In genomic region chr7:44263342-44264082, GRCh38 we compare ENCODE assay signal across 13 cellular contexts.
DNase-seq lines count a peak whose midpoint lies in the region; ATAC-seq, FAIRE-seq and TF ChIP-seq lines count a peak whose summit lies in the region.
"Had no signal": no experiment of that assay in that cellular context is flagged by ENCODE, and none has a peak within 500 bp of the region (broad histone marks: within the 10 kb centered on the region; RNA-seq: fewer than 3 reads in every experiment).

No MANE protein-coding gene starts in this region.

- H3K27ac ChIP-seq in HepG2 (ENCODE audit: extremely low read length, insufficient read depth, low read length) (no peak overlapping the region), right lobe of liver (no peak overlapping the region), RWPE2 (ENCODE audit: poor library complexity, severe bottlenecking) (peak overlapping the region; percentile 38), foreskin keratinocyte (peak overlapping the region; percentile 70), left lung (no peak overlapping the region)

- in situ Hi-C loops in HepG2 (cut with HindIII; ENCODE audit: extremely low pct_ligation_motif_present, low pct_unique_long_range_greater_than_20kb): no loop called here

- no peak overlapping the region for H3K4me2 ChIP-seq in HepG2 (ENCODE audit: low read depth, low read length)
- H3K4me2 ChIP-seq: SK-N-SH had no signal

- TF ChIP-seq EP300 in HepG2 (IDR thresholded peaks at IDR 0.05; ENCODE audit: low read depth in 2 of 2, low read length in 2 of 2) (no peak), HepG2 (CRISPR knock-in tag; IDR thresholded peaks at IDR 0.05; ENCODE audit: borderline replicate concordance) (no peak)

- no peaks in the 10 kb centered on the region for H3K79me2 ChIP-seq in HepG2 (ENCODE audit: insufficient read depth, low read length)

- no peak for FAIRE-seq in HepG2 (lab: Jason Lieb, UNC)
- FAIRE-seq: GM12878, GM18507 had no signal

- BruUV-seq in HepG2 (replicated peaks; lab: Mats Ljungman, UMichigan): no TSS peak

- TF ChIP-seq POLR2A in HepG2 (IDR thresholded peaks at IDR 0.05; ENCODE audit: insufficient read depth in 1 of 2, low read depth in 2 of 2, low read length in 2 of 2) (no peak), right lobe of liver (IDR thresholded peaks at IDR 0.05) (no peak)

- intact Hi-C loops in HepG2 (cut with micrococcal nuclease; ENCODE audit: unreplicated experiment): no loop called here
- intact Hi-C loops in right lobe of liver (cut with DNase I): no loop called here
- intact Hi-C loops in left lung (cut with DNase I): no loop called here

- H3K36me3 ChIP-seq in HepG2 (replicated peaks in 1 of 2; ENCODE audit: control insufficient read depth in 1 of 2, insufficient read depth in 2 of 2, low read length in 2 of 2) (no peaks in the 10 kb centered on the region), right lobe of liver (no peaks in the 10 kb centered on the region), RWPE2 (ENCODE audit: low read depth) (no peaks in the 10 kb centered on the region), left lung (no peaks in the 10 kb centered on the region)

- no peak for TF ChIP-seq CTCF in HepG2 (CRISPR knock-in tag; IDR thresholded peaks at IDR 0.05)
- TF ChIP-seq CTCF in right lobe of liver (IDR thresholded peaks at IDR 0.05): no peak
- no peak for TF ChIP-seq CTCF in RWPE2 (IDR thresholded peaks at IDR 0.05; ENCODE audit: poor library complexity, severe bottlenecking)
- TF ChIP-seq CTCF in foreskin keratinocyte (conservative IDR thresholded peaks at IDR 0.05): no peak
- TF ChIP-seq CTCF in left lung (IDR thresholded peaks at IDR 0.05): no peak

- no peak for DNase-seq in HepG2 (ENCODE audit: low spot score)
- no peak for DNase-seq in right lobe of liver
- DNase-seq in RWPE2 (ENCODE audit: low spot score): no peak
- DNase-seq in foreskin keratinocyte: peak in 1 of 2 donors; percentile 15
- no peak for DNase-seq in 8988T
- DNase-seq in left lung: no peak
- no peak for DNase-seq in DMS79 treated with DMSO at 0.1 percent for 48 hours (lab: John Stamatoyannopoulos, UW)
- DNase-seq: HFFc6, KBM-7, NCI-H1048 had no signal

- no peaks in the 10 kb centered on the region for H3K9me3 ChIP-seq in HepG2 (ENCODE audit: low read length)
- H3K9me3 ChIP-seq in right lobe of liver: no peaks in the 10 kb centered on the region
- H3K9me3 ChIP-seq in RWPE2 (ENCODE audit: severe bottlenecking): no peaks in the 10 kb centered on the region
- H3K9me3 ChIP-seq in left lung: no peaks in the 10 kb centered on the region
- H3K9me3 ChIP-seq: SK-N-SH had no signal

- H4K20me1 ChIP-seq in HepG2 (ENCODE audit: insufficient read depth, low read length): no peaks in the 10 kb centered on the region

- H3K4me1 ChIP-seq in HepG2 (ENCODE audit: insufficient read depth, low read length): peaks cover 5% of the 10 kb centered on the region; the same call in 1 of the 2 replicates
- peaks cover 0 to 4% (median 0%) of the 10 kb centered on the region in 4 donors for H3K4me1 ChIP-seq in right lobe of liver
- H3K4me1 ChIP-seq in RWPE2 (ENCODE audit: insufficient read depth, poor library complexity, severe bottlenecking): peaks cover 42% of the 10 kb centered on the region
- H3K4me1 ChIP-seq in foreskin keratinocyte: peaks cover 45% of the 10 kb centered on the region
- H3K4me1 ChIP-seq in left lung: peaks cover 3 to 10% of the 10 kb centered on the region in 2 donors

- TF ChIP-seq RAD21 in HepG2 (CRISPR knock-in tag; IDR thresholded peaks at IDR 0.05): no peak

- H2AFZ ChIP-seq in HepG2 (ENCODE audit: low read length): no peak overlapping the region

- no peak overlapping the region for H3K9ac ChIP-seq in HepG2 (ENCODE audit: insufficient read depth, low read depth, low read length)
- H3K9ac ChIP-seq: SK-N-SH had no signal

- H3K27me3 ChIP-seq in HepG2 (ENCODE audit: control insufficient read depth in 1 of 2, insufficient read depth in 2 of 2, low read length in 2 of 2) (peaks cover 24 to 81% of the 10 kb centered on the region in 2 experiments), right lobe of liver (no peaks in the 10 kb centered on the region), RWPE2 (ENCODE audit: insufficient read depth, poor library complexity, severe bottlenecking) (no peaks in the 10 kb centered on the region), foreskin keratinocyte (no peaks in the 10 kb centered on the region), left lung (peaks cover 3 to 31% of the 10 kb centered on the region in 2 donors)

- no peak for ATAC-seq in HepG2
- ATAC-seq in right lobe of liver: no peak
- ATAC-seq in RWPE2 (ENCODE audit: low read depth): no peak
- ATAC-seq in foreskin keratinocyte: no peak
- no peak for ATAC-seq in left lung
- ATAC-seq: GM12878 had no signal

- H3K4me3 ChIP-seq in HepG2 (replicated peaks in 1 of 3; ENCODE audit: insufficient read depth in 1 of 3, low read depth in 2 of 3, low read length in 3 of 3): no peak overlapping the region
- H3K4me3 ChIP-seq in right lobe of liver: no peak overlapping the region
- no peak overlapping the region for H3K4me3 ChIP-seq in RWPE2 (ENCODE audit: severe bottlenecking)
- no peak overlapping the region for H3K4me3 ChIP-seq in left lung
- H3K4me3 ChIP-seq: GM12878 had no signal

- CTCF ChIA-PET in HepG2 (lab: Yijun Ruan, JAX; ENCODE audit: low intra/inter-chr PET ratio, low total read pairs): no interaction called here

- 9% methylated on average over 15 of the region's 20 CpGs for WGBS in HepG2 (ENCODE audit: low lambda C conversion rate)
- 100% methylated on average over 1 of the region's 20 CpGs for WGBS in right lobe of liver (ENCODE audit: insufficient coverage, low coverage, low lambda C conversion rate, missing lambda C conversion rate)

- POLR2A ChIA-PET in HepG2 (lab: Yijun Ruan, JAX): no interaction called here

TF ChIP-seq in HepG2, 621 proteins besides CTCF, POLR2A, EP300 and RAD21:
- TF ChIP-seq ZBTB4 (CRISPR knock-in tag; IDR thresholded peaks at IDR 0.05; ENCODE audit: borderline replicate concordance) (no peak), EZH2 (conservative IDR thresholded peaks at IDR 0.05; ENCODE audit: low read depth, low read length) (0 out of 2 replicates have a peak, but pooled peaks have one; percentile 32), ZFYVE20 (CRISPR knock-in tag; IDR thresholded peaks at IDR 0.05; ENCODE audit: borderline replicate concordance, low read depth) (no peak), MED8 (CRISPR knock-in tag; IDR thresholded peaks at IDR 0.05; ENCODE audit: insufficient replicate concordance) (no peak), ZNF354B (CRISPR knock-in tag; IDR thresholded peaks at IDR 0.05) (no peak)
TF ChIP-seq in HepG2: peak in this region for 1.

Comparison
In these comparisons a context has a peak if more than half of its experiments do, and no peak if none do; other contexts are left out.
1. H3K27ac ChIP-seq: peak in RWPE2 (single experiment) and foreskin keratinocyte (single experiment); none in HepG2 (single experiment), right lobe of liver (0 of 3) and left lung (0 of 2).